15 cellular contexts compared by ENCODE assay signal in genomic region chr7:56053993-56054392, GRCh38. TPM values are rescaled to one million over a fixed set of nuclear protein-coding genes. Genes with fewer than 3 reads are reported as not detected.
DNase-seq lines count a peak whose midpoint lies in the region; ATAC-seq, FAIRE-seq and TF ChIP-seq lines count a peak whose summit lies in the region.
"Had no signal": no experiment of that assay in that cellular context is flagged by ENCODE, and none has a peak within 500 bp of the region (broad histone marks: within the 10 kb centered on the region; RNA-seq: fewer than 3 reads in every experiment).

No MANE protein-coding gene starts in this region.

- H3K27me3 Mint-ChIP-seq in activated T-cell treated with anti-CD3 and anti-CD28 coated beads, Interleukin-2, amount 50 U/mL, for 72 hours (ENCODE audit: low read depth), result no peaks in the 10 kb centered on the region
- H3K27me3 Mint-ChIP-seq: T-cell had no signal

- no peaks in the 10 kb centered on the region for H3K9me3 Mint-ChIP-seq in activated T-cell treated with anti-CD3 and anti-CD28 coated beads, Interleukin-2, amount 50 U/mL, for 72 hours
- no peaks in the 10 kb centered on the region for H3K9me3 Mint-ChIP-seq in stimulated activated effector memory CD8-positive, alpha-beta T cell treated with anti-CD3 and anti-CD28 coated beads, Interleukin-12 subunit alpha, Interleukin-12 subunit beta, amount 100 ng/mL, for 72 hours
- H3K9me3 Mint-ChIP-seq: mesothelial cell of epicardium, T-cell had no signal

- H3K79me2 ChIP-seq in GM12878 (ENCODE audit: control insufficient read depth, insufficient read depth, low read length), result peaks cover 61% of the 10 kb centered on the region

- TF ChIP-seq POLR2A in NB4 (IDR thresholded peaks at IDR 0.05; ENCODE audit: extremely low read depth, insufficient read length) (no peak), GM12878 (IDR thresholded peaks at IDR 0.05; ENCODE audit: low read depth, low read length) (no peak)

- no peak for TF ChIP-seq RAD21 in GM12878 (IDR thresholded peaks at IDR 0.05; ENCODE audit: insufficient read depth, low read depth, low read length)

- H3K9me3 ChIP-seq in GM12878 (replicated peaks; ENCODE audit: control insufficient read depth, insufficient read depth, low read length), result no peaks in the 10 kb centered on the region
- H3K9me3 ChIP-seq: ascending aorta had no signal

- H3K36me3 ChIP-seq in GM12878 (ENCODE audit: control insufficient read depth in 2 of 2, insufficient read depth in 2 of 2, low read length in 1 of 2), result peaks cover 1 to 19% of the 10 kb centered on the region in 2 experiments; a peak in 3 of 4 replicates

- intact Hi-C loops in GM12878 (cut with micrococcal nuclease; ENCODE audit: unreplicated experiment), result loop anchor here (5.0 kb wide), 2 partner anchors 482 to 517 kb away; partner anchors contain the start of gene VOPP1

- peaks cover 72% of the 10 kb centered on the region for H3K4me1 Mint-ChIP-seq in activated T-cell treated with anti-CD3 and anti-CD28 coated beads, Interleukin-2, amount 50 U/mL, for 72 hours (ENCODE audit: low read depth)
- H3K4me1 Mint-ChIP-seq in stimulated activated effector memory CD8-positive, alpha-beta T cell treated with anti-CD3 and anti-CD28 coated beads, Interleukin-12 subunit alpha, Interleukin-12 subunit beta, amount 100 ng/mL, for 72 hours, result peaks cover 16% of the 10 kb centered on the region

- CTCF ChIA-PET in GM12878 (lab: Yijun Ruan, JAX), result interaction anchor here (0.6 to 2.1 kb wide), 6 partner anchors 9 to 90 kb away, joined by 3 to 5 read pairs (median 4); partner anchors contain the start of gene SUMF2

- peak overlapping the region; percentile 43 for H3K4me2 ChIP-seq in GM12878 (ENCODE audit: control insufficient read depth, insufficient read depth)

- no peak overlapping the region for H2AFZ ChIP-seq in GM12878 (ENCODE audit: control insufficient read depth, low read depth, low read length)

- SMC1A ChIA-PET in GM12878 (lab: Charles Lee; ENCODE audit: uncharacterized antibody, unreplicated experiment), result interaction anchor here (1.5 kb wide), 1 partner anchor 8 kb away, joined by 5 read pairs; no protein-coding TSS in a partner anchor

- no TSS peak for BruUV-seq in GM12878 (replicated peaks; lab: Mats Ljungman, UMichigan)

- RAD21 ChIA-PET in GM12878 (lab: Charles Lee; ENCODE audit: unreplicated experiment), result interaction anchor here (0.9 kb wide), 1 partner anchor 9 kb away, joined by 4 read pairs; no protein-coding TSS in a partner anchor

- peaks cover 14% of the 10 kb centered on the region for H3K4me1 ChIP-seq in GM12878 (ENCODE audit: control insufficient read depth, insufficient read depth, low read length)

- peak overlapping the region; percentile 69 to 94 for H3K4me3 Mint-ChIP-seq in activated T-cell treated with anti-CD3 and anti-CD28 coated beads, Interleukin-2, amount 50 U/mL, for 72 hours
- H3K4me3 Mint-ChIP-seq in stimulated activated effector memory CD8-positive, alpha-beta T cell treated with anti-CD3 and anti-CD28 coated beads, Interleukin-12 subunit alpha, Interleukin-12 subunit beta, amount 100 ng/mL, for 72 hours, result peak overlapping the region; percentile 82

- FAIRE-seq in GM12878 (lab: Jason Lieb, UNC), result no peak
- FAIRE-seq: urothelium cell line had no signal

- in situ Hi-C loops in GM12878 (cut with MboI), result no loop called here

- H3K27me3 ChIP-seq in GM12878 (replicated peaks in 1 of 2; ENCODE audit: control insufficient read depth in 2 of 2, insufficient read depth in 2 of 2, low read length in 1 of 2), result no peaks in the 10 kb centered on the region
- H3K27me3 ChIP-seq: ascending aorta had no signal

- no peak overlapping the region for H3K9ac ChIP-seq in GM12878 (ENCODE audit: control insufficient read depth, insufficient read depth, low read length)

- H3K4me3 ChIP-seq in NB4 (ENCODE audit: low read depth, low read length), result peak overlapping the region; percentile 98
- H3K4me3 ChIP-seq in GM12878, result peak overlapping the region; percentile 64
- H3K4me3 ChIP-seq: ascending aorta had no signal

- 91% methylated on average over 2 of the region's 2 CpGs for WGBS in GM12878 (ENCODE audit: insufficient coverage, insufficient replicate concordance, low lambda C conversion rate, missing lambda C conversion rate)

- DNase-seq in activated T-cell treated with anti-CD3 and anti-CD28 coated beads, Interleukin-2, amount 50 U/mL, for 72 hours, result no peak
- DNase-seq in activated T-cell treated with anti-CD3 and anti-CD28 coated beads for 4 hours (no peak), NB4 (ENCODE audit: low read depth) (no peak), GM12878 (ENCODE audit: low read depth, low spot score) (no peak), SW 1271 (lab: John Stamatoyannopoulos, UW) (no peak), NCI-H1417 treated with DMSO at 0.1 percent for 48 hours (lab: John Stamatoyannopoulos, UW) (no peak)
- no peak for DNase-seq in stimulated activated effector memory CD8-positive, alpha-beta T cell treated with anti-CD3 and anti-CD28 coated beads, Interleukin-12 subunit alpha, Interleukin-12 subunit beta, amount 100 ng/mL, for 72 hours (ENCODE audit: low spot score in 2 of 2)
- DNase-seq: activated CD8-positive, alpha-beta memory T cell treated with anti-CD3 and anti-CD28 coated beads for 24 hours; EL; OCI-M1; T-cell had no signal

- H4K20me1 ChIP-seq in GM12878 (ENCODE audit: control insufficient read depth, insufficient read depth), result no peaks in the 10 kb centered on the region; the same call in 1 of the 2 replicates

- TF ChIP-seq CTCF in NB4 (IDR thresholded peaks at IDR 0.05; ENCODE audit: low read depth, low read length), result no peak
- TF ChIP-seq CTCF in GM12878 (IDR thresholded peaks at IDR 0.05 in 2 of 3, conservative IDR thresholded peaks at IDR 0.05 in 1 of 3; ENCODE audit: control insufficient read depth in 2 of 3, extremely low read depth in 1 of 3, insufficient read depth in 1 of 3, low read depth in 3 of 3, low read length in 3 of 3), result no peak

- no peak for ATAC-seq in activated T-cell treated with anti-CD3 and anti-CD28 coated beads, Interleukin-2, amount 50 U/mL, for 72 hours (replicated peaks in 1 of 2)
- no peak for ATAC-seq in GM12878
- no peak for ATAC-seq in stimulated activated effector memory CD8-positive, alpha-beta T cell treated with anti-CD3 and anti-CD28 coated beads, Interleukin-12 subunit alpha, Interleukin-12 subunit beta, amount 100 ng/mL, for 72 hours
- no peak for ATAC-seq in HG03460 (IDR thresholded peaks at IDR 0.05; ENCODE audit: unreplicated experiment)
- ATAC-seq: T-cell had no signal

- POLR2A ChIA-PET in GM12878 (lab: Charles Lee), result interaction anchor here (1.2 to 2.6 kb wide), 2 partner anchors 10 to 18 kb away, joined by 6 to 18 read pairs; partner anchors contain the start of gene SUMF2

- H3K27ac Mint-ChIP-seq in activated T-cell treated with anti-CD3 and anti-CD28 coated beads, Interleukin-2, amount 50 U/mL, for 72 hours, result peak overlapping the region; percentile 91
- H3K27ac Mint-ChIP-seq in stimulated activated effector memory CD8-positive, alpha-beta T cell treated with anti-CD3 and anti-CD28 coated beads, Interleukin-12 subunit alpha, Interleukin-12 subunit beta, amount 100 ng/mL, for 72 hours, result peak overlapping the region; percentile 88

- peaks cover 10 to 33% of the 10 kb centered on the region in 2 donors for H3K36me3 Mint-ChIP-seq in activated T-cell treated with anti-CD3 and anti-CD28 coated beads, Interleukin-2, amount 50 U/mL, for 72 hours (ENCODE audit: insufficient read depth in 2 of 2)
- H3K36me3 Mint-ChIP-seq in stimulated activated effector memory CD8-positive, alpha-beta T cell treated with anti-CD3 and anti-CD28 coated beads, Interleukin-12 subunit alpha, Interleukin-12 subunit beta, amount 100 ng/mL, for 72 hours, result peaks cover 82% of the 10 kb centered on the region

- TF ChIP-seq EP300 in GM12878 (IDR thresholded peaks at IDR 0.05; ENCODE audit: borderline replicate concordance in 1 of 2, control insufficient read depth in 1 of 2, low read depth in 2 of 2, low read length in 2 of 2), result no peak

- H3K27ac ChIP-seq in GM12878 (ENCODE audit: control insufficient read depth, insufficient read depth), result no peak overlapping the region
- H3K27ac ChIP-seq: ascending aorta had no signal

RNA-seq across cellular contexts. Expression of gene CCT6A, which starts 2.4 kb away (rescaled TPM):
- 100 to 1,000 TPM; 122 to 131 TPM for total RNA-seq in activated T-cell treated with anti-CD3 and anti-CD28 coated beads, Interleukin-2, amount 50 U/mL, for 72 hours
- total RNA-seq in GM12878 (2013; cell fraction: nucleolus; rRNA removed), result 96.4 and 103 TPM in 2 replicates
- total RNA-seq in GM12878 (2014; rRNA removed) (263 and 264 TPM in 2 replicates), GM12878 (2014; rRNA removed; fragmentation: Illumina TruSeq; extraction: Trizol) (324 and 357 TPM in 2 replicates), GM12878 (2021) (202 and 206 TPM in 2 replicates)
- polyA plus RNA-seq in GM12878 (2011; ENCODE audit: low read depth), result 162 TPM
- polyA plus RNA-seq in GM12878 (2011; rRNA removed) (346 and 392 TPM in 2 replicates), GM12878 (2014; fragmentation: Illumina TruSeq; extraction: Trizol) (272 and 346 TPM in 2 replicates), GM12878 (2014; fragmentation: Nextera tagmentation; extraction: Ambion mirVana) (100 to 1,000 TPM; 191 to 319 TPM), GM12878 (2014; rRNA removed) (247 and 252 TPM in 2 replicates), GM12878 (2016; fragmentation: Nextera tagmentation; extraction: Ambion mirVana) (100 to 1,000 TPM; 455 to 480 TPM)
- polyA plus RNA-seq in GM12878 (2011; cell fraction: cytosol; rRNA removed), result 129 and 184 TPM in 2 replicates
- 131 and 175 TPM in 2 replicates for polyA plus RNA-seq in GM12878 (2011; cell fraction: nucleus; rRNA removed)
- 121 and 132 TPM in 2 replicates for polyA plus RNA-seq in GM12878 (2012)
- 170 and 321 TPM in 2 replicates for polyA minus RNA-seq in GM12878 (2011; rRNA and poly(A)+ RNA removed)
- 57.2 and 72.0 TPM in 2 replicates for polyA minus RNA-seq in GM12878 (2011; cell fraction: cytosol; rRNA and poly(A)+ RNA removed)
- polyA minus RNA-seq in GM12878 (2011; cell fraction: nucleus; rRNA and poly(A)+ RNA removed), result 42.2 and 64.6 TPM in 2 replicates

RNA-seq across cellular contexts. Expression of gene PSPH, which starts 2.7 kb away (rescaled TPM):
- total RNA-seq in activated T-cell treated with anti-CD3 and anti-CD28 coated beads, Interleukin-2, amount 50 U/mL, for 72 hours, result 10 to 100 TPM; 27.7 to 30.0 TPM
- 6.6 and 6.8 TPM in 2 replicates for total RNA-seq in GM12878 (2013; cell fraction: nucleolus; rRNA removed)
- total RNA-seq in GM12878 (2014; rRNA removed) (35.3 and 36.4 TPM in 2 replicates), GM12878 (2014; rRNA removed; fragmentation: Illumina TruSeq; extraction: Trizol) (20.1 and 21.2 TPM in 2 replicates), GM12878 (2021) (24.8 and 25.0 TPM in 2 replicates)
- 7.9 TPM for polyA plus RNA-seq in GM12878 (2011; ENCODE audit: low read depth)
- polyA plus RNA-seq in GM12878 (2011; rRNA removed) (15.4 and 16.2 TPM in 2 replicates), GM12878 (2014; fragmentation: Illumina TruSeq; extraction: Trizol) (9.1 and 23.0 TPM in 2 replicates), GM12878 (2014; fragmentation: Nextera tagmentation; extraction: Ambion mirVana) (10 to 100 TPM in 1 of 2 experiments, 1 to 10 TPM in 1; 5.2 to 10.5 TPM), GM12878 (2014; rRNA removed) (21.6 and 28.3 TPM in 2 replicates), GM12878 (2016; fragmentation: Nextera tagmentation; extraction: Ambion mirVana) (10 to 100 TPM; 24.8 to 26.1 TPM)
- 18.9 and 23.5 TPM in 2 replicates for polyA plus RNA-seq in GM12878 (2011; cell fraction: cytosol; rRNA removed)
- polyA plus RNA-seq in GM12878 (2011; cell fraction: nucleus; rRNA removed), result 6.8 and 9.3 TPM in 2 replicates
- 10.3 and 10.6 TPM in 2 replicates for polyA plus RNA-seq in GM12878 (2012)
- 16.5 and 17.5 TPM in 2 replicates for polyA minus RNA-seq in GM12878 (2011; rRNA and poly(A)+ RNA removed)
- polyA minus RNA-seq in GM12878 (2011; cell fraction: cytosol; rRNA and poly(A)+ RNA removed), result 9.1 and 14.1 TPM in 2 replicates
- 8.2 and 17.2 TPM in 2 replicates for polyA minus RNA-seq in GM12878 (2011; cell fraction: nucleus; rRNA and poly(A)+ RNA removed)
- total RNA-seq: ascending aorta had no signal

RNA-seq across cellular contexts. Expression of gene SUMF2, which starts 10.1 kb away (rescaled TPM):
- 100 to 1,000 TPM; 125 to 141 TPM for total RNA-seq in activated T-cell treated with anti-CD3 and anti-CD28 coated beads, Interleukin-2, amount 50 U/mL, for 72 hours
- total RNA-seq in GM12878 (2013; cell fraction: nucleolus; rRNA removed), result 149 and 163 TPM in 2 replicates
- total RNA-seq in GM12878 (2014; rRNA removed) (84.6 and 96.1 TPM in 2 replicates), GM12878 (2014; rRNA removed; fragmentation: Illumina TruSeq; extraction: Trizol) (70.8 and 72.4 TPM in 2 replicates), GM12878 (2021) (102 and 103 TPM in 2 replicates)
- 42.2 TPM for polyA plus RNA-seq in GM12878 (2011; ENCODE audit: low read depth)
- polyA plus RNA-seq in GM12878 (2011; rRNA removed) (57.6 and 70.5 TPM in 2 replicates), GM12878 (2014; fragmentation: Illumina TruSeq; extraction: Trizol) (87.4 and 106 TPM in 2 replicates), GM12878 (2014; fragmentation: Nextera tagmentation; extraction: Ambion mirVana) (10 to 100 TPM; 39.9 to 62.4 TPM), GM12878 (2014; rRNA removed) (85.7 and 93.0 TPM in 2 replicates), GM12878 (2016; fragmentation: Nextera tagmentation; extraction: Ambion mirVana) (10 to 100 TPM; 67.7 to 72.6 TPM)
- 81.9 and 86.5 TPM in 2 replicates for polyA plus RNA-seq in GM12878 (2011; cell fraction: cytosol; rRNA removed)
- polyA plus RNA-seq in GM12878 (2011; cell fraction: nucleus; rRNA removed), result 170 and 178 TPM in 2 replicates
- 77.6 and 84.4 TPM in 2 replicates for polyA plus RNA-seq in GM12878 (2012)
- 53.3 and 94.2 TPM in 2 replicates for polyA minus RNA-seq in GM12878 (2011; rRNA and poly(A)+ RNA removed)
- 31.7 and 32.2 TPM in 2 replicates for polyA minus RNA-seq in GM12878 (2011; cell fraction: cytosol; rRNA and poly(A)+ RNA removed)
- 41.7 and 51.2 TPM in 2 replicates for polyA minus RNA-seq in GM12878 (2011; cell fraction: nucleus; rRNA and poly(A)+ RNA removed)

RNA-seq across cellular contexts. Expression of gene PHKG1, which starts 38.8 kb away (rescaled TPM):
- total RNA-seq in activated T-cell treated with anti-CD3 and anti-CD28 coated beads, Interleukin-2, amount 50 U/mL, for 72 hours, result 1 to 10 TPM; 1.3 to 2.6 TPM
- 2.3 and 3.7 TPM in 2 replicates for total RNA-seq in GM12878 (2013; cell fraction: nucleolus; rRNA removed)
- total RNA-seq in GM12878 (2014; rRNA removed), result 0.27 and 1.6 TPM in 2 replicates
- total RNA-seq in GM12878 (2014; rRNA removed; fragmentation: Illumina TruSeq; extraction: Trizol), result 0.45 and 1.1 TPM in 2 replicates
- total RNA-seq in GM12878 (2021), result 0.64 and 0.82 TPM in 2 replicates
- polyA plus RNA-seq in GM12878 (2011; ENCODE audit: low read depth), result 2.1 TPM
- polyA plus RNA-seq in GM12878 (2011; rRNA removed), result 0.62 and 1.4 TPM in 2 replicates
- 0.45 and 1.1 TPM in 2 replicates for polyA plus RNA-seq in GM12878 (2011; cell fraction: cytosol; rRNA removed)
- 4.9 and 6.0 TPM in 2 replicates for polyA plus RNA-seq in GM12878 (2011; cell fraction: nucleus; rRNA removed)
- polyA plus RNA-seq in GM12878 (2012), result 1.7 and 2.3 TPM in 2 replicates
- polyA plus RNA-seq in GM12878 (2014; fragmentation: Illumina TruSeq; extraction: Trizol), result 0.11 and 0.43 TPM in 2 replicates
- under 1 TPM; 0.08 to 0.09 TPM for polyA plus RNA-seq in GM12878 (2014; fragmentation: Nextera tagmentation; extraction: Ambion mirVana)
- 0.86 and 1.2 TPM in 2 replicates for polyA plus RNA-seq in GM12878 (2014; rRNA removed)
- polyA plus RNA-seq in GM12878 (2016; fragmentation: Nextera tagmentation; extraction: Ambion mirVana), result under 1 TPM; 0.15 to 0.31 TPM
- polyA minus RNA-seq in GM12878 (2011; rRNA and poly(A)+ RNA removed), result 0.67 and 1.5 TPM in 2 replicates
- polyA minus RNA-seq in GM12878 (2011; cell fraction: cytosol; rRNA and poly(A)+ RNA removed), result not detected in 2 replicates
- polyA minus RNA-seq in GM12878 (2011; cell fraction: nucleus; rRNA and poly(A)+ RNA removed), result 1.8 and 2.2 TPM in 2 replicates

RNA-seq across cellular contexts. Expression of gene CHCHD2, which starts 52.3 kb away (rescaled TPM):
- 100 to 1,000 TPM; 437 to 452 TPM for total RNA-seq in activated T-cell treated with anti-CD3 and anti-CD28 coated beads, Interleukin-2, amount 50 U/mL, for 72 hours
- total RNA-seq in GM12878 (2013; cell fraction: nucleolus; rRNA removed), result 52.5 and 59.8 TPM in 2 replicates
- 731 and 805 TPM in 2 replicates for total RNA-seq in GM12878 (2014; rRNA removed)
- total RNA-seq in GM12878 (2014; rRNA removed; fragmentation: Illumina TruSeq; extraction: Trizol), result 354 and 377 TPM in 2 replicates
- 662 and 669 TPM in 2 replicates for total RNA-seq in GM12878 (2021)
- 340 TPM for polyA plus RNA-seq in GM12878 (2011; ENCODE audit: low read depth)
- 576 and 621 TPM in 2 replicates for polyA plus RNA-seq in GM12878 (2011; rRNA removed)
- 558 and 721 TPM in 2 replicates for polyA plus RNA-seq in GM12878 (2011; cell fraction: cytosol; rRNA removed)
- polyA plus RNA-seq in GM12878 (2011; cell fraction: nucleus; rRNA removed), result 411 and 417 TPM in 2 replicates
- 502 and 538 TPM in 2 replicates for polyA plus RNA-seq in GM12878 (2012)
- polyA plus RNA-seq in GM12878 (2014; fragmentation: Illumina TruSeq; extraction: Trizol), result 208 and 292 TPM in 2 replicates
- polyA plus RNA-seq in GM12878 (2014; fragmentation: Nextera tagmentation; extraction: Ambion mirVana), result 100 to 1,000 TPM in 1 of 2 experiments, 10 to 100 TPM in 1; 97.8 to 374 TPM
- polyA plus RNA-seq in GM12878 (2014; rRNA removed), result 678 and 750 TPM in 2 replicates
- 1,000 to 10,000 TPM; 1,252 to 1,291 TPM for polyA plus RNA-seq in GM12878 (2016; fragmentation: Nextera tagmentation; extraction: Ambion mirVana)
- 113 and 214 TPM in 2 replicates for polyA minus RNA-seq in GM12878 (2011; rRNA and poly(A)+ RNA removed)
- 112 and 138 TPM in 2 replicates for polyA minus RNA-seq in GM12878 (2011; cell fraction: cytosol; rRNA and poly(A)+ RNA removed)
- 54.2 and 63.0 TPM in 2 replicates for polyA minus RNA-seq in GM12878 (2011; cell fraction: nucleus; rRNA and poly(A)+ RNA removed)
